10 cellular contexts compared by ENCODE assay signal in genomic region chr2:48328972-48329723, GRCh38. TPM values are rescaled to one million over a fixed set of nuclear protein-coding genes. Genes with fewer than 3 reads are reported as not detected.
DNase-seq lines count a peak whose midpoint lies in the region; TF ChIP-seq lines count a peak whose summit lies in the region.
"Had no signal": no experiment of that assay in that cellular context is flagged by ENCODE, and none has a peak within 500 bp of the region (broad histone marks: within the 10 kb centered on the region; RNA-seq: fewer than 3 reads in every experiment).

No MANE protein-coding gene starts in this region.

- H3K27ac ChIP-seq in dorsolateral prefrontal cortex (peak overlapping the region in 58 of 59 donors; percentile 62 to 98 (median 91)), spleen (peak overlapping the region in 7 of 8 donors; percentile 30 to 78 (median 62)), PC-9 (no peak overlapping the region)
- H3K27ac ChIP-seq: SJSA1 had no signal

- H3K79me2 ChIP-seq in PC-9 (ENCODE audit: low read depth) = peaks cover 68% of the 10 kb centered on the region

- BruUV-seq in PC-9 (replicated peaks; lab: Mats Ljungman, UMichigan) = no TSS peak

- H3K4me3 ChIP-seq in dorsolateral prefrontal cortex = peak overlapping the region in 42 of 59 donors; percentile 0 to 48 (median 26)
- no peak overlapping the region for H3K4me3 ChIP-seq in spleen
- no peak overlapping the region for H3K4me3 ChIP-seq in PC-9
- H3K4me3 ChIP-seq: SJSA1 had no signal

- no peak overlapping the region for H3K4me2 ChIP-seq in PC-9

- H3K36me3 ChIP-seq in spleen (no peaks in the 10 kb centered on the region), PC-9 (ENCODE audit: low read depth) (no peaks in the 10 kb centered on the region)

- DNase-seq in NCI-H2171 treated with DMSO at 0.1 percent for 48 hours (lab: John Stamatoyannopoulos, UW) (peak; percentile 39), NCI-H2171 (lab: John Stamatoyannopoulos, UW) (no peak), NCI-H2227 treated with DMSO at 0.1 percent for 48 hours (lab: John Stamatoyannopoulos, UW) (peak; percentile 62), dorsolateral prefrontal cortex (no peak), spleen (no peak), PC-9 (no peak), GM10248 (ENCODE audit: extremely low spot score) (no peak), NCI-H2196 treated with DMSO at 0.1 percent for 48 hours (lab: John Stamatoyannopoulos, UW; ENCODE audit: unreplicated experiment) (no peak)
- DNase-seq: effector CD4-positive, alpha-beta T cell had no signal

- TF ChIP-seq POLR2A in spleen (IDR thresholded peaks at IDR 0.05) = no peak

- POLR2A ChIA-PET in PC-9 (lab: Charles Lee; ENCODE audit: unreplicated experiment) = no interaction called here
- POLR2A ChIA-PET in GM10248 (lab: Yijun Ruan, JAX) = no interaction called here

- H2AFZ ChIP-seq in PC-9 = no peak overlapping the region

- H3F3A ChIP-seq in PC-9 (ENCODE audit: insufficient read depth, low read depth) = no peaks in the 10 kb centered on the region; the same call in 1 of the 2 replicates

- intact Hi-C loops in dorsolateral prefrontal cortex (cut with DNase I) = no loop called here
- intact Hi-C loops in spleen (cut with DNase I; ENCODE audit: low total_unique reads) = no loop called here
- intact Hi-C loops in PC-9 (cut with micrococcal nuclease; ENCODE audit: unreplicated experiment) = no loop called here

- H3K27me3 ChIP-seq in dorsolateral prefrontal cortex (no peaks in the 10 kb centered on the region), spleen (replicated peaks in 1 of 7) (no peaks in the 10 kb centered on the region), PC-9 (ENCODE audit: insufficient read depth, low read depth) (no peaks in the 10 kb centered on the region)
- H3K27me3 ChIP-seq: SJSA1 had no signal

- WGBS in spleen, 5 donors = 38 to 57% (median 54%) methylated on average over 3 of the region's 3 CpGs

- CTCF ChIA-PET in PC-9 (lab: Charles Lee) (no interaction called here), GM10248 (lab: Yijun Ruan, JAX) (interaction anchor here (1.4 kb wide), 1 partner anchor 12 kb away, joined by 6 read pairs; no protein-coding TSS in a partner anchor)

- peaks cover 33 to 100% (median 86%) of the 10 kb centered on the region in 6 donors for H3K4me1 ChIP-seq in spleen
- H3K4me1 ChIP-seq in PC-9 (replicated peaks; ENCODE audit: insufficient read depth) = no peaks in the 10 kb centered on the region

- peak in 3 of 56 donors; percentile 2 to 18 (median 9) for TF ChIP-seq CTCF in dorsolateral prefrontal cortex (IDR thresholded peaks at IDR 0.05 in 54 of 56, conservative IDR thresholded peaks at IDR 0.05 in 2 of 56; ENCODE audit: low read depth in 1 of 56, partially characterized antibody in 56 of 56)
- TF ChIP-seq CTCF in spleen (IDR thresholded peaks at IDR 0.05 in 8 of 11, conservative IDR thresholded peaks at IDR 0.05 in 3 of 11) = no peak
- TF ChIP-seq CTCF in PC-9 (conservative IDR thresholded peaks at IDR 0.05) = no peak
- TF ChIP-seq CTCF in GM10248 (IDR thresholded peaks at IDR 0.05; ENCODE audit: control extremely low read depth, extremely low read depth, low read depth, missing control alignments) = no peak

- H4K20me1 ChIP-seq in PC-9 (ENCODE audit: insufficient read depth) = 0 out of 2 replicates have a peak, but pooled peaks cover 3% of the 10 kb centered on the region

- H3K9me2 ChIP-seq in PC-9 (ENCODE audit: insufficient read depth) = no peaks in the 10 kb centered on the region

- H3K9me3 ChIP-seq in spleen (no peaks in the 10 kb centered on the region), PC-9 (ENCODE audit: insufficient read depth, low read depth) (no peaks in the 10 kb centered on the region)
- H3K9me3 ChIP-seq: SJSA1 had no signal

RNA-seq across cellular contexts. Expression of gene FOXN2, which starts 14.7 kb away (rescaled TPM):
- total RNA-seq in dorsolateral prefrontal cortex (10 to 100 TPM; 18.9 to 82.0 (median 34.8) TPM), spleen (10 to 100 TPM; 47.0 to 82.0 (median 56.5) TPM), PC-9 (2021) (11.6 and 13.4 TPM in 2 replicates)
- 10 to 100 TPM in 1 of 3 donors, 1 to 10 TPM in 2; 6.9 to 10.0 (median 8.7) TPM for polyA plus RNA-seq in spleen

Comparison
In these comparisons a context has a peak if more than half of its experiments do, and no peak if none do; other contexts are left out.
1. DNase-seq: peak in NCI-H2171 treated with DMSO at 0.1 percent for 48 hours (single experiment) and NCI-H2227 treated with DMSO at 0.1 percent for 48 hours (single experiment); none in NCI-H2171 (single experiment), dorsolateral prefrontal cortex (0 of 10), spleen (single experiment), PC-9 (0 of 2), GM10248 (single experiment) and NCI-H2196 treated with DMSO at 0.1 percent for 48 hours (single experiment).
2. H3K4me3 ChIP-seq: peak in dorsolateral prefrontal cortex (42 of 59); none in spleen (0 of 8) and PC-9 (single experiment).